1 cellular context compared by ENCODE assay signal in genomic region chr19:13954185-13954584, GRCh38.
TF ChIP-seq lines count a peak whose summit lies in the region.

No MANE protein-coding gene starts in this region.

TF ChIP-seq in H1, 55 proteins besides CTCF, POLR2A, EP300 and RAD21:
- TF ChIP-seq RXRA (IDR thresholded peaks at IDR 0.05; ENCODE audit: insufficient read depth, low read depth, low read length) (no peak), CTBP2 (IDR thresholded peaks at IDR 0.05; ENCODE audit: borderline replicate concordance, insufficient read depth, insufficient read length, low read length) (no peak)
